1 cellular context compared by ENCODE assay signal in the genomic region with DNA sequence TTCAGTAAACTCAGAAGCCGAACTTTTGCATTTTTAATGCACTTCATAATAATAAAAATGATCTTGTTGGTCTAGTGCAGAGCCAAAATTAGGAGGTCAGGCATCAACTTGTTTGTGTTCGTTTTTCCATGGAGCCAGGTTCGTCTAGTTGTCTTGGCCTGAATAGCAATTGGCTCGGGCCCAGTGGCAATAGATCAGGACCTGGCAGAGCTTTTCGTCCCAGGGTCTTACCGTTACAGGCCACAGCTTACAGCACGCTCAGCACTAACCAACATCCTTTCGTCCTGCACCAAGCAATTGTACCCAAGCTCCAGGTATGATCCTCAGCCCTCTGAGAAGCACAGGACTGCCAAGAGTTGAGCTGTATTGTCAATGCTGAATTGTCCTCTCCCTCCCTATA.
TF ChIP-seq lines count a peak whose summit lies in the region.

No MANE protein-coding gene starts in this region.

TF ChIP-seq in SK-N-SH, 30 proteins besides CTCF, POLR2A, EP300 and RAD21:
- TF ChIP-seq JUND (IDR thresholded peaks at IDR 0.05) (no peak), TAF1 (IDR thresholded peaks at IDR 0.05; ENCODE audit: borderline replicate concordance, low read depth, low read length) (no peak), NFIC (IDR thresholded peaks at IDR 0.05; ENCODE audit: borderline replicate concordance) (no peak), FOSL2 (IDR thresholded peaks at IDR 0.05; ENCODE audit: borderline replicate concordance, low read depth) (no peak), CHD2 (IDR thresholded peaks at IDR 0.05; ENCODE audit: low read length, partially characterized antibody) (no peak), SMC3 (IDR thresholded peaks at IDR 0.05; ENCODE audit: low read depth, low read length) (no peak), EZH2phosphoT487 (IDR thresholded peaks at IDR 0.05; ENCODE audit: borderline replicate concordance, low read depth) (no peak), POLR2AphosphoS5 (IDR thresholded peaks at IDR 0.05; ENCODE audit: low read depth, low read length) (no peak), GABPA (IDR thresholded peaks at IDR 0.05; ENCODE audit: low read depth) (no peak), RXRA (IDR thresholded peaks at IDR 0.05; ENCODE audit: borderline replicate concordance, low read depth) (no peak), TCF12 (IDR thresholded peaks at IDR 0.05) (no peak), MEF2A (IDR thresholded peaks at IDR 0.05; ENCODE audit: borderline replicate concordance, low read depth) (no peak), ELF1 (IDR thresholded peaks at IDR 0.05) (no peak), RCOR1 (IDR thresholded peaks at IDR 0.05; ENCODE audit: low read length) (no peak), MXI1 (IDR thresholded peaks at IDR 0.05; ENCODE audit: low read depth, low read length) (no peak)
- TF ChIP-seq, protein P1, sequence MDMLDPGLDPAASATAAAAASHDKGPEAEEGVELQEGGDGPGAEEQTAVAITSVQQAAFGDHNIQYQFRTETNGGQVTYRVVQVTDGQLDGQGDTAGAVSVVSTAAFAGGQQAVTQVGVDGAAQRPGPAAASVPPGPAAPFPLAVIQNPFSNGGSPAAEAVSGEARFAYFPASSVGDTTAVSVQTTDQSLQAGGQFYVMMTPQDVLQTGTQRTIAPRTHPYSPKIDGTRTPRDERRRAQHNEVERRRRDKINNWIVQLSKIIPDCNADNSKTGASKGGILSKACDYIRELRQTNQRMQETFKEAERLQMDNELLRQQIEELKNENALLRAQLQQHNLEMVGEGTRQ (IDR thresholded peaks at IDR 0.05; ENCODE audit: borderline replicate concordance, low read depth, low read length), result no peak
- TF ChIP-seq, protein P2, sequence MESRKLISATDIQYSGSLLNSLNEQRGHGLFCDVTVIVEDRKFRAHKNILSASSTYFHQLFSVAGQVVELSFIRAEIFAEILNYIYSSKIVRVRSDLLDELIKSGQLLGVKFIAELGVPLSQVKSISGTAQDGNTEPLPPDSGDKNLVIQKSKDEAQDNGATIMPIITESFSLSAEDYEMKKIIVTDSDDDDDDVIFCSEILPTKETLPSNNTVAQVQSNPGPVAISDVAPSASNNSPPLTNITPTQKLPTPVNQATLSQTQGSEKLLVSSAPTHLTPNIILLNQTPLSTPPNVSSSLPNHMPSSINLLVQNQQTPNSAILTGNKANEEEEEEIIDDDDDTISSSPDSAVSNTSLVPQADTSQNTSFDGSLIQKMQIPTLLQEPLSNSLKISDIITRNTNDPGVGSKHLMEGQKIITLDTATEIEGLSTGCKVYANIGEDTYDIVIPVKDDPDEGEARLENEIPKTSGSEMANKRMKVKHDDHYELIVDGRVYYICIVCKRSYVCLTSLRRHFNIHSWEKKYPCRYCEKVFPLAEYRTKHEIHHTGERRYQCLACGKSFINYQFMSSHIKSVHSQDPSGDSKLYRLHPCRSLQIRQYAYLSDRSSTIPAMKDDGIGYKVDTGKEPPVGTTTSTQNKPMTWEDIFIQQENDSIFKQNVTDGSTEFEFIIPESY (IDR thresholded peaks at IDR 0.05; ENCODE audit: borderline replicate concordance, low read depth), result no peak
- TF ChIP-seq, protein P3, sequence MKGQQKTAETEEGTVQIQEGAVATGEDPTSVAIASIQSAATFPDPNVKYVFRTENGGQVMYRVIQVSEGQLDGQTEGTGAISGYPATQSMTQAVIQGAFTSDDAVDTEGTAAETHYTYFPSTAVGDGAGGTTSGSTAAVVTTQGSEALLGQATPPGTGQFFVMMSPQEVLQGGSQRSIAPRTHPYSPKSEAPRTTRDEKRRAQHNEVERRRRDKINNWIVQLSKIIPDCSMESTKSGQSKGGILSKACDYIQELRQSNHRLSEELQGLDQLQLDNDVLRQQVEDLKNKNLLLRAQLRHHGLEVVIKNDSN (IDR thresholded peaks at IDR 0.05; ENCODE audit: borderline replicate concordance, low read depth), result no peak
- TF ChIP-seq, protein P4, sequence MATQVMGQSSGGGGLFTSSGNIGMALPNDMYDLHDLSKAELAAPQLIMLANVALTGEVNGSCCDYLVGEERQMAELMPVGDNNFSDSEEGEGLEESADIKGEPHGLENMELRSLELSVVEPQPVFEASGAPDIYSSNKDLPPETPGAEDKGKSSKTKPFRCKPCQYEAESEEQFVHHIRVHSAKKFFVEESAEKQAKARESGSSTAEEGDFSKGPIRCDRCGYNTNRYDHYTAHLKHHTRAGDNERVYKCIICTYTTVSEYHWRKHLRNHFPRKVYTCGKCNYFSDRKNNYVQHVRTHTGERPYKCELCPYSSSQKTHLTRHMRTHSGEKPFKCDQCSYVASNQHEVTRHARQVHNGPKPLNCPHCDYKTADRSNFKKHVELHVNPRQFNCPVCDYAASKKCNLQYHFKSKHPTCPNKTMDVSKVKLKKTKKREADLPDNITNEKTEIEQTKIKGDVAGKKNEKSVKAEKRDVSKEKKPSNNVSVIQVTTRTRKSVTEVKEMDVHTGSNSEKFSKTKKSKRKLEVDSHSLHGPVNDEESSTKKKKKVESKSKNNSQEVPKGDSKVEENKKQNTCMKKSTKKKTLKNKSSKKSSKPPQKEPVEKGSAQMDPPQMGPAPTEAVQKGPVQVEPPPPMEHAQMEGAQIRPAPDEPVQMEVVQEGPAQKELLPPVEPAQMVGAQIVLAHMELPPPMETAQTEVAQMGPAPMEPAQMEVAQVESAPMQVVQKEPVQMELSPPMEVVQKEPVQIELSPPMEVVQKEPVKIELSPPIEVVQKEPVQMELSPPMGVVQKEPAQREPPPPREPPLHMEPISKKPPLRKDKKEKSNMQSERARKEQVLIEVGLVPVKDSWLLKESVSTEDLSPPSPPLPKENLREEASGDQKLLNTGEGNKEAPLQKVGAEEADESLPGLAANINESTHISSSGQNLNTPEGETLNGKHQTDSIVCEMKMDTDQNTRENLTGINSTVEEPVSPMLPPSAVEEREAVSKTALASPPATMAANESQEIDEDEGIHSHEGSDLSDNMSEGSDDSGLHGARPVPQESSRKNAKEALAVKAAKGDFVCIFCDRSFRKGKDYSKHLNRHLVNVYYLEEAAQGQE (IDR thresholded peaks at IDR 0.05; ENCODE audit: low read depth, low read length), result no peak
- TF ChIP-seq, protein P5, sequence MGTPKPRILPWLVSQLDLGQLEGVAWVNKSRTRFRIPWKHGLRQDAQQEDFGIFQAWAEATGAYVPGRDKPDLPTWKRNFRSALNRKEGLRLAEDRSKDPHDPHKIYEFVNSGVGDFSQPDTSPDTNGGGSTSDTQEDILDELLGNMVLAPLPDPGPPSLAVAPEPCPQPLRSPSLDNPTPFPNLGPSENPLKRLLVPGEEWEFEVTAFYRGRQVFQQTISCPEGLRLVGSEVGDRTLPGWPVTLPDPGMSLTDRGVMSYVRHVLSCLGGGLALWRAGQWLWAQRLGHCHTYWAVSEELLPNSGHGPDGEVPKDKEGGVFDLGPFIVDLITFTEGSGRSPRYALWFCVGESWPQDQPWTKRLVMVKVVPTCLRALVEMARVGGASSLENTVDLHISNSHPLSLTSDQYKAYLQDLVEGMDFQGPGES (IDR thresholded peaks at IDR 0.05; ENCODE audit: low read depth, low read length), result no peak
